Comparison of ENCODE assay signal across 11 cellular contexts in genomic region chr5:172859966-172860365, GRCh38. TPM values are rescaled to one million over a fixed set of nuclear protein-coding genes. Genes with fewer than 3 reads are reported as not detected.
DNase-seq lines count a peak whose midpoint lies in the region; ATAC-seq and TF ChIP-seq lines count a peak whose summit lies in the region.
"Had no signal": no experiment of that assay in that cellular context is flagged by ENCODE, and none has a peak within 500 bp of the region (broad histone marks: within the 10 kb centered on the region; RNA-seq: fewer than 3 reads in every experiment).

No MANE protein-coding gene starts in this region.

- H3K4me1 Mint-ChIP-seq in Calu3 (ENCODE audit: low read depth, unreplicated experiment), result peaks cover 63% of the 10 kb centered on the region
- peaks cover 70% of the 10 kb centered on the region for H3K4me1 Mint-ChIP-seq in stimulated activated effector memory CD8-positive, alpha-beta T cell treated with anti-CD3 and anti-CD28 coated beads, Interleukin-12 subunit alpha, Interleukin-12 subunit beta, amount 100 ng/mL, for 72 hours

- no peaks in the 10 kb centered on the region for H3K9me3 Mint-ChIP-seq in Calu3 (ENCODE audit: low read depth, unreplicated experiment)
- no peaks in the 10 kb centered on the region for H3K9me3 Mint-ChIP-seq in stimulated activated effector memory CD8-positive, alpha-beta T cell treated with anti-CD3 and anti-CD28 coated beads, Interleukin-12 subunit alpha, Interleukin-12 subunit beta, amount 100 ng/mL, for 72 hours

- ATAC-seq in lower lobe of right lung, result peak in 1 of 2 donors; percentile 57
- ATAC-seq in stimulated activated effector memory CD8-positive, alpha-beta T cell treated with anti-CD3 and anti-CD28 coated beads, Interleukin-12 subunit alpha, Interleukin-12 subunit beta, amount 100 ng/mL, for 72 hours, result peak; percentile 23
- no peak for ATAC-seq in GM21381 (IDR thresholded peaks at IDR 0.05; ENCODE audit: unreplicated experiment)
- no peak for ATAC-seq in GM18517 (IDR thresholded peaks at IDR 0.05; ENCODE audit: unreplicated experiment)

- no TSS peak for BruUV-seq in Calu3 (replicated peaks; lab: Mats Ljungman, UMichigan)

- peak overlapping the region; percentile 37 for H3K27ac Mint-ChIP-seq in Calu3 (ENCODE audit: unreplicated experiment)
- H3K27ac Mint-ChIP-seq in stimulated activated effector memory CD8-positive, alpha-beta T cell treated with anti-CD3 and anti-CD28 coated beads, Interleukin-12 subunit alpha, Interleukin-12 subunit beta, amount 100 ng/mL, for 72 hours, result peak overlapping the region; percentile 81

- intact Hi-C loops in Calu3 (cut with micrococcal nuclease; ENCODE audit: unreplicated experiment) (loop anchor here (1.0 kb wide), 1 partner anchor 42 kb away; no protein-coding TSS in a partner anchor), lower lobe of right lung (cut with DNase I) (no loop called here)

- peak overlapping the region; percentile 86 for H3K27ac ChIP-seq in brain microvascular endothelial cell
- peak overlapping the region; percentile 78 for H3K27ac ChIP-seq in lower lobe of right lung
- H3K27ac ChIP-seq: WERI-Rb-1 had no signal

- peak overlapping the region; percentile 2 for H3K4me3 Mint-ChIP-seq in Calu3 (ENCODE audit: low read depth, unreplicated experiment)
- no peak overlapping the region for H3K4me3 Mint-ChIP-seq in stimulated activated effector memory CD8-positive, alpha-beta T cell treated with anti-CD3 and anti-CD28 coated beads, Interleukin-12 subunit alpha, Interleukin-12 subunit beta, amount 100 ng/mL, for 72 hours

- no peak for TF ChIP-seq CTCF in Calu3 (IDR thresholded peaks at IDR 0.05; ENCODE audit: unreplicated experiment)
- no peak for TF ChIP-seq CTCF in brain microvascular endothelial cell (IDR thresholded peaks at IDR 0.05; ENCODE audit: low read depth, low read length, missing control alignments)
- TF ChIP-seq CTCF in lower lobe of right lung (IDR thresholded peaks at IDR 0.05), result no peak

- CTCF ChIA-PET in Calu3 (lab: Charles Lee), result interaction anchor here (0.6 to 2.4 kb wide), 8 partner anchors 10 to 143 kb away, joined by 3 to 13 read pairs (median 5); partner anchors contain the start of gene DUSP1

- H3K4me3 ChIP-seq in brain microvascular endothelial cell (ENCODE audit: low read depth, low read length), result no peak overlapping the region
- no peak overlapping the region for H3K4me3 ChIP-seq in lower lobe of right lung

- no peaks in the 10 kb centered on the region for H3K9me3 ChIP-seq in lower lobe of right lung

- peaks cover 23% of the 10 kb centered on the region for H3K36me3 Mint-ChIP-seq in Calu3 (ENCODE audit: insufficient read depth, unreplicated experiment)
- peaks cover 6% of the 10 kb centered on the region for H3K36me3 Mint-ChIP-seq in stimulated activated effector memory CD8-positive, alpha-beta T cell treated with anti-CD3 and anti-CD28 coated beads, Interleukin-12 subunit alpha, Interleukin-12 subunit beta, amount 100 ng/mL, for 72 hours

- H3K36me3 ChIP-seq in brain microvascular endothelial cell (replicated peaks) (peaks cover 6% of the 10 kb centered on the region), lower lobe of right lung (no peaks in the 10 kb centered on the region)
- H3K36me3 ChIP-seq: WERI-Rb-1 had no signal

- DNase-seq in Calu3 (no peak), brain microvascular endothelial cell (no peak), lower lobe of right lung (no peak), NCI-H748 (lab: John Stamatoyannopoulos, UW; ENCODE audit: unreplicated experiment) (no peak), activated T-cell treated with anti-CD3 and anti-CD28 coated beads for 4 hours (no peak)
- no peak for DNase-seq in stimulated activated effector memory CD8-positive, alpha-beta T cell treated with anti-CD3 and anti-CD28 coated beads, Interleukin-12 subunit alpha, Interleukin-12 subunit beta, amount 100 ng/mL, for 72 hours (ENCODE audit: low spot score in 2 of 2)
- DNase-seq: DMS53, NCI-H1092, WERI-Rb-1 had no signal

- no peaks in the 10 kb centered on the region for H3K27me3 Mint-ChIP-seq in Calu3 (ENCODE audit: unreplicated experiment)

- in situ Hi-C loops in brain microvascular endothelial cell (cut with HindIII; ENCODE audit: low pct_ligation_motif_present, low sequenced_read_pairs), result no loop called here

- no peaks in the 10 kb centered on the region for H3K27me3 ChIP-seq in brain microvascular endothelial cell (replicated peaks)
- no peaks in the 10 kb centered on the region for H3K27me3 ChIP-seq in lower lobe of right lung (ENCODE audit: low read depth)

- H3K4me1 ChIP-seq in lower lobe of right lung, result peaks cover 72% of the 10 kb centered on the region

RNA-seq across cellular contexts. Expression of gene ERGIC1, which starts 25.9 kb away (rescaled TPM):
- total RNA-seq in Calu3 (2022) (231 and 235 TPM in 2 replicates), lower lobe of right lung (177 TPM)
